ENCODE assay signal across 7 cellular contexts in genomic region chr5:143092711-143093451, GRCh38.
DNase-seq lines count a peak whose midpoint lies in the region; ATAC-seq, FAIRE-seq and TF ChIP-seq lines count a peak whose summit lies in the region.
"Not testable (repeated sequence)": the region's sequence is repeated elsewhere in the genome, so short reads cannot be mapped to it uniquely, and the experiment has no call there.

No MANE protein-coding gene starts in this region.

- H2AK5ac ChIP-seq in IMR-90 (ENCODE audit: low read depth, low read length); mesendoderm (ENCODE audit: low read length): not testable (repeated sequence)

- not testable (repeated sequence) for H4K20me1 ChIP-seq in IMR-90 (ENCODE audit: insufficient read depth, low read length); K562 (replicated peaks; ENCODE audit: control insufficient read depth, insufficient read depth, low read length)

- peak overlapping the region; percentile 73 for H3K27ac Mint-ChIP-seq in activated T-helper 1 cell treated with anti-CD3 and anti-CD28 coated beads, Interleukin-12 subunit alpha, Interleukin-12 subunit beta, Interleukin-2, Interleukin-4 antibody, amounts not matched to agents 30 ng/mL and 10 ng/mL and 1 ng/mL, durations not matched to agents 14 hours and 24 hours and 36 hours
- peak overlapping the region; percentile 98 for H3K27ac Mint-ChIP-seq in endodermal cell

- H3K56ac ChIP-seq in IMR-90 (ENCODE audit: extremely low read depth, insufficient read depth, low read length): not testable (repeated sequence)
- peak overlapping the region; percentile 73 for H3K56ac ChIP-seq in mesendoderm (ENCODE audit: low read length)

- H4K91ac ChIP-seq in IMR-90 (ENCODE audit: insufficient read depth, low read depth, low read length): not testable (repeated sequence)

- peaks cover 44% of the 10 kb centered on the region for H3K4me1 Mint-ChIP-seq in activated T-helper 1 cell treated with anti-CD3 and anti-CD28 coated beads, Interleukin-12 subunit alpha, Interleukin-12 subunit beta, Interleukin-2, Interleukin-4 antibody, amounts not matched to agents 30 ng/mL and 10 ng/mL and 1 ng/mL, durations not matched to agents 14 hours and 24 hours and 36 hours (ENCODE audit: low read depth)
- H3K4me1 Mint-ChIP-seq in endodermal cell: peaks cover 38% of the 10 kb centered on the region

- not testable (repeated sequence) for TF ChIP-seq CTCF in IMR-90 (conservative IDR thresholded peaks at IDR 0.05; ENCODE audit: low read depth, low read length); K562 (IDR thresholded peaks at IDR 0.05 in 2 of 3, conservative IDR thresholded peaks at IDR 0.05 in 1 of 3; ENCODE audit: insufficient read depth in 2 of 3, low read depth in 1 of 3, low read length in 3 of 3); endodermal cell (conservative IDR thresholded peaks at IDR 0.05); neutrophil (IDR thresholded peaks at IDR 0.05)

- H3K27me3 Mint-ChIP-seq in activated T-helper 1 cell treated with anti-CD3 and anti-CD28 coated beads, Interleukin-12 subunit alpha, Interleukin-12 subunit beta, Interleukin-2, Interleukin-4 antibody, amounts not matched to agents 30 ng/mL and 10 ng/mL and 1 ng/mL, durations not matched to agents 14 hours and 24 hours and 36 hours (ENCODE audit: insufficient read depth); endodermal cell (ENCODE audit: insufficient read depth): not testable (repeated sequence)

- H4K8ac ChIP-seq in IMR-90 (ENCODE audit: low read depth in 2 of 2, low read length in 2 of 2); mesendoderm (ENCODE audit: low read depth, low read length): not testable (repeated sequence)

- POLR2A ChIA-PET in IMR-90 (lab: Charles Lee; ENCODE audit: unreplicated experiment); K562 (lab: Yijun Ruan, JAX): not testable (repeated sequence)

- not testable (repeated sequence) for H3K27ac ChIP-seq in IMR-90 (ENCODE audit: insufficient read depth, low read length); K562 (ENCODE audit: extremely low read depth, low read depth, low read length); endodermal cell (ENCODE audit: low read depth, low read length)
- H3K27ac ChIP-seq in mesendoderm (ENCODE audit: low read depth, low read length): peak overlapping the region; percentile 97
- H3K27ac ChIP-seq in neutrophil: peak overlapping the region; percentile 13

- BruUV-seq in IMR-90 (replicated peaks; lab: Mats Ljungman, UMichigan); K562 (replicated peaks; lab: Mats Ljungman, UMichigan): not testable (repeated sequence)

- not testable (repeated sequence) for H2BK120ac ChIP-seq in IMR-90 (ENCODE audit: low read depth, low read length); mesendoderm (ENCODE audit: low read depth, low read length)

- H3K27me3 ChIP-seq in IMR-90 (ENCODE audit: control insufficient read depth, insufficient read depth, low read length); K562 (ENCODE audit: control insufficient read depth in 2 of 2, insufficient read depth in 2 of 2, low read length in 2 of 2); endodermal cell (ENCODE audit: control insufficient read depth, insufficient read depth, low read length, poor library complexity, severe bottlenecking); mesendoderm (ENCODE audit: insufficient read depth, low read length, poor library complexity); neutrophil: not testable (repeated sequence)

- not testable (repeated sequence) for H3K14ac ChIP-seq in IMR-90 (replicated peaks; ENCODE audit: low read depth, low read length)

- H3K4me1 ChIP-seq in IMR-90 (ENCODE audit: control insufficient read depth, insufficient read depth, low read length); K562 (replicated peaks in 1 of 2; ENCODE audit: control insufficient read depth in 2 of 2, insufficient read depth in 2 of 2, low read length in 2 of 2); endodermal cell (ENCODE audit: control insufficient read depth, insufficient read depth, low read length); mesendoderm (ENCODE audit: control insufficient read depth, low read depth, low read length); neutrophil (ENCODE audit: control insufficient read depth in 1 of 2, insufficient read depth in 1 of 2, low read depth in 1 of 2, low read length in 1 of 2): not testable (repeated sequence)

- no CpG with 5 or more reads among the region's 8 CpGs for WGBS in IMR-90 (ENCODE audit: extremely low coverage in 2 of 2, insufficient read length in 1 of 2), 2 experiments
- 34% methylated on average over 8 of the region's 8 CpGs for WGBS in K562 (ENCODE audit: insufficient coverage, low coverage, missing lambda C conversion rate)
- WGBS in endodermal cell (ENCODE audit: insufficient coverage in 1 of 2, insufficient read length in 1 of 2), 2 experiments: 21 to 43% methylated on average over 3 to 8 of the region's 8 CpGs
- WGBS in mesendoderm (ENCODE audit: extremely low coverage, insufficient coverage, low lambda C conversion rate): no CpG with 5 or more reads among the region's 8 CpGs

- not testable (repeated sequence) for H2BK5ac ChIP-seq in IMR-90 (ENCODE audit: low read depth, low read length, poor library complexity, severe bottlenecking)
- peak overlapping the region; percentile 55 for H2BK5ac ChIP-seq in mesendoderm (ENCODE audit: low read length)

- not testable (repeated sequence) for H3K18ac ChIP-seq in IMR-90 (ENCODE audit: low read depth, low read length)
- H3K18ac ChIP-seq in mesendoderm (ENCODE audit: low read length): peak overlapping the region; percentile 75

- H3K9ac ChIP-seq in IMR-90 (ENCODE audit: low read depth, low read length); K562 (ENCODE audit: insufficient read depth in 1 of 2, low read depth in 2 of 2, low read length in 2 of 2); endodermal cell (ENCODE audit: extremely low read depth, low read length, poor library complexity, severe bottlenecking); mesendoderm (ENCODE audit: low read length): not testable (repeated sequence)

- not testable (repeated sequence) for ATAC-seq in IMR-90 (ENCODE audit: low read depth); K562

- not testable (repeated sequence) for TF ChIP-seq RAD21 in IMR-90 (IDR thresholded peaks at IDR 0.05; ENCODE audit: low read length); K562 (CRISPR knock-in tag; conservative IDR thresholded peaks at IDR 0.05 in 1 of 2, IDR thresholded peaks at IDR 0.05 in 1 of 2)

- not testable (repeated sequence) for H3K4me3 ChIP-seq in IMR-90 (ENCODE audit: insufficient read depth, low read depth, low read length); K562; mesendoderm (ENCODE audit: low read length); neutrophil (ENCODE audit: low read depth in 1 of 2, low read length in 1 of 2)
- peak overlapping the region; percentile 71 for H3K4me3 ChIP-seq in endodermal cell (ENCODE audit: low read length)

- TF ChIP-seq EP300 in K562 (IDR thresholded peaks at IDR 0.05; ENCODE audit: low read length): not testable (repeated sequence)

- H3K4ac ChIP-seq in IMR-90 (ENCODE audit: low read depth, low read length): peak overlapping the region; percentile 30; the same call in 1 of the 2 replicates
- not testable (repeated sequence) for H3K4ac ChIP-seq in mesendoderm (ENCODE audit: low read depth, low read length)

- H3K79me1 ChIP-seq in IMR-90 (ENCODE audit: low read depth in 1 of 2, low read length in 2 of 2); mesendoderm (ENCODE audit: low read length): not testable (repeated sequence)

- not testable (repeated sequence) for H3K4me2 ChIP-seq in IMR-90 (ENCODE audit: low read depth, low read length); K562 (ENCODE audit: insufficient read depth, low read length); mesendoderm (ENCODE audit: low read length)

- not testable (repeated sequence) for H3K9me1 ChIP-seq in IMR-90 (ENCODE audit: insufficient read depth, low read length); K562 (ENCODE audit: control insufficient read depth, insufficient read depth, low read length)

- not testable (repeated sequence) for H3K23ac ChIP-seq in IMR-90 (ENCODE audit: low read depth, low read length); mesendoderm (ENCODE audit: low read length)

- dilution Hi-C loops in IMR-90 (cut with HindIII; ENCODE audit: low sequenced_read_pairs, unreplicated experiment): not testable (repeated sequence)

- not testable (repeated sequence) for H2AFZ ChIP-seq in IMR-90 (replicated peaks; ENCODE audit: low read length, poor library complexity)
- 0 out of 2 replicates have a peak overlapping the region, but pooled peaks have one; percentile 12 for H2AFZ ChIP-seq in K562 (ENCODE audit: low read depth, low read length)

- not testable (repeated sequence) for H3K36me3 ChIP-seq in IMR-90 (ENCODE audit: control insufficient read depth, insufficient read depth, low read length); K562 (ENCODE audit: control insufficient read depth, insufficient read depth, low read length); endodermal cell (ENCODE audit: control insufficient read depth, insufficient read depth, low read length); mesendoderm (ENCODE audit: control insufficient read depth, insufficient read depth, low read length); neutrophil

- H2AK9ac ChIP-seq in IMR-90 (replicated peaks; ENCODE audit: low read depth, low read length, poor library complexity): not testable (repeated sequence)

- not testable (repeated sequence) for H3K9me3 Mint-ChIP-seq in activated T-helper 1 cell treated with anti-CD3 and anti-CD28 coated beads, Interleukin-12 subunit alpha, Interleukin-12 subunit beta, Interleukin-2, Interleukin-4 antibody, amounts not matched to agents 30 ng/mL and 10 ng/mL and 1 ng/mL, durations not matched to agents 14 hours and 24 hours and 36 hours; endodermal cell

- not testable (repeated sequence) for H2BK20ac ChIP-seq in IMR-90 (ENCODE audit: low read depth, low read length)

- in situ Hi-C loops in IMR-90 (cut with MboI; ENCODE audit: low sequenced_read_pairs); K562 (cut with MboI): not testable (repeated sequence)

- H3K36me3 Mint-ChIP-seq in activated T-helper 1 cell treated with anti-CD3 and anti-CD28 coated beads, Interleukin-12 subunit alpha, Interleukin-12 subunit beta, Interleukin-2, Interleukin-4 antibody, amounts not matched to agents 30 ng/mL and 10 ng/mL and 1 ng/mL, durations not matched to agents 14 hours and 24 hours and 36 hours (ENCODE audit: low read depth): peaks cover 10% of the 10 kb centered on the region
- peaks cover 16% of the 10 kb centered on the region for H3K36me3 Mint-ChIP-seq in endodermal cell (ENCODE audit: low read depth)

- intact Hi-C loops in IMR-90 (cut with micrococcal nuclease); K562 (cut with micrococcal nuclease): not testable (repeated sequence)
- intact Hi-C loops in activated T-helper 1 cell treated with anti-CD3 and anti-CD28 coated beads, Interleukin-12 subunit alpha, Interleukin-12 subunit beta, Interleukin-2, Interleukin-4 antibody, amounts not matched to agents 30 ng/mL and 10 ng/mL and 1 ng/mL, durations not matched to agents 14 hours and 24 hours and 36 hours (cut with micrococcal nuclease): loop anchor here (1.0 to 2.0 kb wide), 2 partner anchors 36 to 169 kb away; no protein-coding TSS in a partner anchor

- H3K4me3 Mint-ChIP-seq in activated T-helper 1 cell treated with anti-CD3 and anti-CD28 coated beads, Interleukin-12 subunit alpha, Interleukin-12 subunit beta, Interleukin-2, Interleukin-4 antibody, amounts not matched to agents 30 ng/mL and 10 ng/mL and 1 ng/mL, durations not matched to agents 14 hours and 24 hours and 36 hours: not testable (repeated sequence)
- peak overlapping the region; percentile 51 for H3K4me3 Mint-ChIP-seq in endodermal cell

- CTCF ChIA-PET in IMR-90 (lab: Yijun Ruan, JAX): interaction anchor here (0.6 kb wide), 2 partner anchors 34 to 119 kb away, joined by 3 to 6 read pairs; no protein-coding TSS in a partner anchor
- CTCF ChIA-PET in K562 (lab: Yijun Ruan, JAX; ENCODE audit: low intra/inter-chr PET ratio): not testable (repeated sequence)

- H3K79me2 ChIP-seq in K562 (ENCODE audit: control insufficient read depth, insufficient read depth, low read length); mesendoderm (ENCODE audit: control insufficient read depth, insufficient read depth, low read length): not testable (repeated sequence)

- DNase-seq in ELF-1 (ENCODE audit: low read depth, low spot score) (peak; percentile 24), endodermal cell (peak; percentile 63), mesendoderm (peak; percentile 80)
- DNase-seq in IMR-90; activated T-helper 1 cell treated with anti-CD3 and anti-CD28 coated beads, Interleukin-12 subunit alpha, Interleukin-12 subunit beta, Interleukin-2, Interleukin-4 antibody, amounts not matched to agents 30 ng/mL and 10 ng/mL and 1 ng/mL, durations not matched to agents 14 hours and 24 hours and 36 hours (ENCODE audit: low spot score); K562 (ENCODE audit: extremely low read depth in 1 of 4, low spot score in 3 of 4): not testable (repeated sequence)

- not testable (repeated sequence) for H2BK15ac ChIP-seq in IMR-90 (ENCODE audit: low read depth, low read length); mesendoderm (replicated peaks; ENCODE audit: low read depth)

- FAIRE-seq in K562 (lab: Jason Lieb, UNC): not testable (repeated sequence)

- not testable (repeated sequence) for H4K5ac ChIP-seq in IMR-90 (ENCODE audit: low read depth, low read length); mesendoderm (ENCODE audit: low read length)

- not testable (repeated sequence) for H3K9me3 ChIP-seq in IMR-90 (ENCODE audit: control insufficient read depth, insufficient read depth, low read length); K562 (replicated peaks; ENCODE audit: control insufficient read depth, insufficient read depth, low read depth, low read length); endodermal cell (ENCODE audit: control insufficient read depth, low read length); neutrophil

- TF ChIP-seq POLR2A in IMR-90 (IDR thresholded peaks at IDR 0.05; ENCODE audit: low read depth, low read length); K562 (conservative IDR thresholded peaks at IDR 0.05): not testable (repeated sequence)
